Comparison of ENCODE assay signal across 8 cellular contexts in genomic region chr11:69157156-69157821, GRCh38. TPM values are rescaled to one million over a fixed set of nuclear protein-coding genes. Genes with fewer than 3 reads are reported as not detected.
DNase-seq lines count a peak whose midpoint lies in the region; ATAC-seq and TF ChIP-seq lines count a peak whose summit lies in the region.

No MANE protein-coding gene starts in this region.

- H3K4me1 ChIP-seq in skeletal muscle satellite cell (ENCODE audit: control insufficient read depth, insufficient read depth, low read length) (peaks cover 19% of the 10 kb centered on the region), thyroid gland (peaks cover 0 to 8% of the 10 kb centered on the region in 2 donors)

- no peak overlapping the region for H3K4me3 ChIP-seq in skeletal muscle satellite cell (ENCODE audit: low read length)
- no peak overlapping the region for H3K4me3 ChIP-seq in thyroid gland (replicated peaks in 1 of 3)

- in situ Hi-C loops in GM13977 (cut with MboI; ENCODE audit: low pct_unique_long_range_greater_than_20kb, low sequenced_read_pairs, unreplicated experiment) = no loop called here

- WGBS in thyroid gland, 2 donors = 23 to 29% methylated on average over 16 to 24 of the region's 44 CpGs

- H3K9me3 ChIP-seq in skeletal muscle satellite cell (replicated peaks; ENCODE audit: low read length) (no peaks in the 10 kb centered on the region), thyroid gland (no peaks in the 10 kb centered on the region)

- DNase-seq in GM13977 (ENCODE audit: low spot score) = peak; percentile 84
- DNase-seq in left ventricle myocardium superior = peak; percentile 81
- DNase-seq in DMS79 (lab: John Stamatoyannopoulos, UW) = no peak
- DNase-seq in thyroid gland = no peak
- no peak for DNase-seq in NCI-H2171 (lab: John Stamatoyannopoulos, UW)

- no peak for TF ChIP-seq CTCF in GM13977 (IDR thresholded peaks at IDR 0.05; ENCODE audit: extremely low read depth, insufficient read depth, missing control alignments)
- TF ChIP-seq CTCF in thyroid gland (IDR thresholded peaks at IDR 0.05) = no peak

- ATAC-seq in SK-N-SH treated with all-trans-retinoic acid at 6 μM for 48 hours (peak; percentile 70), left ventricle myocardium superior (peak; percentile 72), HG03159 (IDR thresholded peaks at IDR 0.05; ENCODE audit: unreplicated experiment) (no peak)

- no peak overlapping the region for H3K27ac ChIP-seq in thyroid gland

- H3K9ac ChIP-seq in skeletal muscle satellite cell (ENCODE audit: low read depth, low read length) = peak overlapping the region; percentile 71

- no peaks in the 10 kb centered on the region for H3K36me3 ChIP-seq in skeletal muscle satellite cell (ENCODE audit: insufficient read depth, low read length)
- H3K36me3 ChIP-seq in thyroid gland = no peaks in the 10 kb centered on the region

- H3K27me3 ChIP-seq in skeletal muscle satellite cell (ENCODE audit: control insufficient read depth, insufficient read depth, low read length) (no peaks in the 10 kb centered on the region), thyroid gland (peaks cover 5% of the 10 kb centered on the region)

- intact Hi-C loops in left ventricle myocardium superior (cut with micrococcal nuclease) (no loop called here), thyroid gland (cut with DNase I) (no loop called here)

- TF ChIP-seq POLR2A in thyroid gland (IDR thresholded peaks at IDR 0.05) = no peak

- H3K4me2 ChIP-seq in skeletal muscle satellite cell (ENCODE audit: low read length) = peak overlapping the region; percentile 62

TF ChIP-seq in SK-N-SH treated with all-trans-retinoic acid at 6 μM for 48 hours, 23 proteins besides CTCF, POLR2A, EP300 and RAD21:
- TF ChIP-seq TOX (CRISPR knock-in tag; IDR thresholded peaks at IDR 0.05; ENCODE audit: borderline replicate concordance) (no peak), PATZ1 (CRISPR knock-in tag; IDR thresholded peaks at IDR 0.05; ENCODE audit: borderline replicate concordance) (0 out of 2 replicates have a peak, but pooled peaks have one; percentile 53), TSHZ2 (CRISPR knock-in tag; IDR thresholded peaks at IDR 0.05) (0 out of 2 replicates have a peak, but pooled peaks have one; percentile 19), TCF4 (CRISPR knock-in tag; IDR thresholded peaks at IDR 0.05; ENCODE audit: borderline replicate concordance) (peak; percentile 41)

RNA-seq across cellular contexts. Expression of gene SMIM38, which starts 1.6 kb away (rescaled TPM):
- not detected for total RNA-seq in left ventricle myocardium superior
- total RNA-seq in skeletal muscle satellite cell (2012; rRNA removed) = not detected in 2 replicates
- total RNA-seq in thyroid gland = 1 to 10 TPM in 2 of 4 donors, under 1 TPM in 1, not detected in 1; 0.45 to 2.3 (median 2.0) TPM

Comparison
In these comparisons a context has a peak if more than half of its experiments do, and no peak if none do; other contexts are left out.
1. DNase-seq: peak in GM13977 (single experiment) and left ventricle myocardium superior (single experiment); none in DMS79 (single experiment), thyroid gland (0 of 2) and NCI-H2171 (single experiment).